Comparison of ENCODE assay signal across 12 cellular contexts in the genomic region with DNA sequence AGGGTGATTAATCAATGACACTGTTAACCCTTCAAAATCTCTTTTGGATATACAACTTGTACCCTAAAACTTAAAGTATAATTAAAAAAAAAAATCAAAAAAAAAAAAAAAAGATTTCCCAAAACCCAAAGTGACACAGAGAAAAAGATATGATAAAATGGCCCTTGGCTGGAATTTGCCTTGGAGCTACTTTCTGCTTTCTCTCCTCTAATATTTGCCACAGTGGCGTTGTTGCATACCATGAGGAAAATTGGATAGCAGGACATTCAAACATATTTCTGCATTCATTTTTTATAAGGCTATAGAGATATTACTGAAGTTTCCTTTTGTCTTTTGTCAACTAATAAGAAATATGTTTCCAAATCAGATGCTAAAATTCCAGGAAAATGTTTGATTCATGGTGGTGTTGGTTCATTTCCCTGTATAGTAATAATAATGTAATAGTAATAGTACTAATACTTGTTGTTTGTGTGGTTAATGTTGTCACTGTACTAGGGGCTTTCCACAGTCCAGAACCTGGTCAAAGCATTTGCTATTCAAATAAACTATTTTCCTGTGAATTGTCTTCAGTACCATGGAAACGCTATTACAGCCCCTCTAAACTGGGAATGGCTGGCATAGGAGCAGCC.
DNase-seq lines count a peak whose midpoint lies in the region; ATAC-seq, FAIRE-seq and TF ChIP-seq lines count a peak whose summit lies in the region.
"Had no signal": no experiment of that assay in that cellular context is flagged by ENCODE, and none has a peak within 500 bp of the region (broad histone marks: within the 10 kb centered on the region; RNA-seq: fewer than 3 reads in every experiment).

No MANE protein-coding gene starts in this region.

- BruUV-seq in endothelial cell of umbilical vein (replicated peaks; lab: Mats Ljungman, UMichigan): TSS peak; percentile 70

- no peak overlapping the region for H2AFZ ChIP-seq in endothelial cell of umbilical vein (ENCODE audit: low read depth, low read length)

- no peak for DNase-seq in A549 (ENCODE audit: low read depth in 1 of 2, low spot score in 1 of 2)
- no peak for DNase-seq in endothelial cell of umbilical vein (ENCODE audit: low read depth, low spot score)
- DNase-seq in NOMO-1 (lab: John Stamatoyannopoulos, UW; ENCODE audit: unreplicated experiment in 2 of 2): no peak
- DNase-seq in activated CD4-positive, CD25-positive, alpha-beta regulatory T cell (lab: John Stamatoyannopoulos, UW): no peak
- DNase-seq in tibial artery: no peak
- DNase-seq in NCI-H2196 treated with DMSO at 0.1 percent for 48 hours (lab: John Stamatoyannopoulos, UW; ENCODE audit: unreplicated experiment): no peak
- DNase-seq: activated B cell treated with CpG ODN at 0.5 μM for 24 hours; effector memory CD8-positive, alpha-beta T cell; NCI-H1417 treated with DMSO at 0.1 percent for 48 hours; stimulated activated CD4-positive, alpha-beta T cell treated with anti-CD3 and anti-CD28 coated beads, Interleukin-4, amount 100 ng/mL, for 1 hour had no signal

- H3K9me3 ChIP-seq in A549 (no peaks in the 10 kb centered on the region), endothelial cell of umbilical vein (replicated peaks; ENCODE audit: control insufficient read depth, insufficient read depth, low read length) (no peaks in the 10 kb centered on the region), tibial artery (no peaks in the 10 kb centered on the region)

- H3K4me2 ChIP-seq in A549 (peak overlapping the region; percentile 72), endothelial cell of umbilical vein (ENCODE audit: insufficient read depth, low read length) (no peak overlapping the region)

- H3K36me3 ChIP-seq in endothelial cell of umbilical vein (ENCODE audit: control insufficient read depth in 2 of 2, extremely low read depth in 1 of 2, insufficient read depth in 2 of 2, low read length in 2 of 2): no peaks in the 10 kb centered on the region
- no peaks in the 10 kb centered on the region for H3K36me3 ChIP-seq in tibial artery

- H3K79me2 ChIP-seq in endothelial cell of umbilical vein (ENCODE audit: control insufficient read depth, insufficient read depth, low read length): no peaks in the 10 kb centered on the region

- WGBS in A549 (ENCODE audit: missing lambda C conversion rate): 15% methylated on average over 2 of the region's 2 CpGs

- H3K9me1 ChIP-seq in endothelial cell of umbilical vein (replicated peaks; ENCODE audit: control insufficient read depth, extremely low read depth, insufficient read depth, low read length): no peaks in the 10 kb centered on the region

- no peaks in the 10 kb centered on the region for H4K20me1 ChIP-seq in endothelial cell of umbilical vein (replicated peaks; ENCODE audit: control insufficient read depth, extremely low read depth, insufficient read depth, low read length)

- TF ChIP-seq POLR2A in A549 (IDR thresholded peaks at IDR 0.05; ENCODE audit: low read length): no peak
- TF ChIP-seq POLR2A in endothelial cell of umbilical vein (IDR thresholded peaks at IDR 0.05; ENCODE audit: low read depth, low read length): no peak

- TF ChIP-seq EP300 in A549 (IDR thresholded peaks at IDR 0.05): no peak

- H3K4me1 ChIP-seq in A549 (peaks cover 36% of the 10 kb centered on the region), endothelial cell of umbilical vein (ENCODE audit: control insufficient read depth, extremely low read depth, insufficient read depth, low read length) (peaks cover 34% of the 10 kb centered on the region), tibial artery (peaks cover 0 to 3% (median 0%) of the 10 kb centered on the region in 4 donors)

- peak overlapping the region; percentile 80 for H3K9ac ChIP-seq in endothelial cell of umbilical vein (replicated peaks; ENCODE audit: extremely low read depth, insufficient read depth, low read length)

- FAIRE-seq in A549 (lab: Jason Lieb, UNC) (no peak), endothelial cell of umbilical vein (lab: Jason Lieb, UNC) (no peak)

- CTCF ChIA-PET in A549 (lab: Yijun Ruan, JAX) (interaction anchor here (0.7 to 1.9 kb wide), 3 partner anchors 32 to 441 kb away, joined by 4 to 5 read pairs (median 4); a partner anchor contains a TSS), endothelial cell of umbilical vein (lab: Charles Lee) (interaction anchor here (0.7 to 2.4 kb wide), 6 partner anchors 9 to 618 kb away, joined by 3 to 7 read pairs (median 5); no protein-coding TSS in a partner anchor)

- H3K27ac ChIP-seq in A549 (peak overlapping the region; percentile 85 to 87), endothelial cell of umbilical vein (ENCODE audit: insufficient read depth, low read depth, low read length) (peak overlapping the region; percentile 96), tibial artery (no peak overlapping the region)

- no peak for TF ChIP-seq CTCF in A549 (IDR thresholded peaks at IDR 0.05)
- no peak for TF ChIP-seq CTCF in endothelial cell of umbilical vein (IDR thresholded peaks at IDR 0.05; ENCODE audit: extremely low read depth in 1 of 2, insufficient read depth in 1 of 2, low read depth in 1 of 2, low read length in 2 of 2)
- no peak for TF ChIP-seq CTCF in tibial artery (IDR thresholded peaks at IDR 0.05)

- H3K4me3 ChIP-seq in A549 (no peak overlapping the region), endothelial cell of umbilical vein (replicated peaks in 1 of 3; ENCODE audit: insufficient read depth in 1 of 3, low read depth in 1 of 3, low read length in 3 of 3) (no peak overlapping the region), tibial artery (no peak overlapping the region)

- TF ChIP-seq RAD21 in A549 (conservative IDR thresholded peaks at IDR 0.05 in 1 of 2, IDR thresholded peaks at IDR 0.05 in 1 of 2): no peak

- dilution Hi-C loops in endothelial cell of umbilical vein (cut with MboI; ENCODE audit: extremely low pct_ligation_motif_present, low sequenced_read_pairs): loop anchor here (10.0 to 25.0 kb wide), 2 partner anchors 245 to 302 kb away; no protein-coding TSS in a partner anchor

- intact Hi-C loops in endothelial cell of umbilical vein (cut with micrococcal nuclease): loop anchor here (1.0 kb wide), 12 partner anchors 11 to 441 kb away; no protein-coding TSS in a partner anchor
- intact Hi-C loops in tibial artery (cut with DNase I; ENCODE audit: low total_unique reads): no loop called here

- POLR2A ChIA-PET in A549 (lab: Yijun Ruan, JAX): interaction anchor here (0.6 to 1.0 kb wide), 2 partner anchors 11 to 49 kb away, joined by 3 to 4 read pairs; no protein-coding TSS in a partner anchor
- POLR2A ChIA-PET in endothelial cell of umbilical vein (lab: Charles Lee): interaction anchor here (0.6 to 3.2 kb wide), 9 partner anchors 9 to 445 kb away, joined by 3 to 21 read pairs (median 4); a partner anchor contains a TSS

- ATAC-seq in A549 (no peak; a peak in 2 of 6 replicates), GM18907 (IDR thresholded peaks at IDR 0.05; ENCODE audit: unreplicated experiment) (peak; percentile 55), HG03432 (IDR thresholded peaks at IDR 0.05; ENCODE audit: unreplicated experiment) (peak; percentile 39)
- ATAC-seq: effector memory CD8-positive, alpha-beta T cell had no signal

- no peaks in the 10 kb centered on the region for H3K27me3 ChIP-seq in endothelial cell of umbilical vein (ENCODE audit: control insufficient read depth in 2 of 2, insufficient read depth in 2 of 2, low read length in 2 of 2)
- H3K27me3 ChIP-seq in tibial artery: no peaks in the 10 kb centered on the region

TF ChIP-seq in A549, 52 proteins besides CTCF, POLR2A, EP300 and RAD21:
- TF ChIP-seq, protein P1, sequence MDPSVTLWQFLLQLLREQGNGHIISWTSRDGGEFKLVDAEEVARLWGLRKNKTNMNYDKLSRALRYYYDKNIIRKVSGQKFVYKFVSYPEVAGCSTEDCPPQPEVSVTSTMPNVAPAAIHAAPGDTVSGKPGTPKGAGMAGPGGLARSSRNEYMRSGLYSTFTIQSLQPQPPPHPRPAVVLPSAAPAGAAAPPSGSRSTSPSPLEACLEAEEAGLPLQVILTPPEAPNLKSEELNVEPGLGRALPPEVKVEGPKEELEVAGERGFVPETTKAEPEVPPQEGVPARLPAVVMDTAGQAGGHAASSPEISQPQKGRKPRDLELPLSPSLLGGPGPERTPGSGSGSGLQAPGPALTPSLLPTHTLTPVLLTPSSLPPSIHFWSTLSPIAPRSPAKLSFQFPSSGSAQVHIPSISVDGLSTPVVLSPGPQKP (IDR thresholded peaks at IDR 0.05; ENCODE audit: low read depth, low read length): no peak
- no peak for TF ChIP-seq ZSCAN20 (CRISPR knock-in tag; IDR thresholded peaks at IDR 0.05)
- no peak for TF ChIP-seq BHLHE40 (IDR thresholded peaks at IDR 0.05; ENCODE audit: low read depth, low read length)
- TF ChIP-seq CHD4 (IDR thresholded peaks at IDR 0.05; ENCODE audit: borderline replicate concordance): no peak

TF ChIP-seq in endothelial cell of umbilical vein, 7 proteins besides CTCF, POLR2A, EP300 and RAD21:
- TF ChIP-seq EZH2 (IDR thresholded peaks at IDR 0.05; ENCODE audit: borderline replicate concordance, low read depth, low read length, severe bottlenecking) (no peak), MYC (IDR thresholded peaks at IDR 0.05; ENCODE audit: low read depth, low read length) (no peak), FOS (IDR thresholded peaks at IDR 0.05; ENCODE audit: borderline replicate concordance, insufficient read depth, low read length) (no peak), JUN (IDR thresholded peaks at IDR 0.05; ENCODE audit: borderline replicate concordance, insufficient read depth, insufficient read length, low read depth) (no peak), POLR2AphosphoS5 (IDR thresholded peaks at IDR 0.05; ENCODE audit: insufficient read depth, low read depth, low read length) (no peak), GATA2 (IDR thresholded peaks at IDR 0.05; ENCODE audit: insufficient read depth, insufficient read length, low read depth, low read length) (no peak)
- TF ChIP-seq, protein P2, sequence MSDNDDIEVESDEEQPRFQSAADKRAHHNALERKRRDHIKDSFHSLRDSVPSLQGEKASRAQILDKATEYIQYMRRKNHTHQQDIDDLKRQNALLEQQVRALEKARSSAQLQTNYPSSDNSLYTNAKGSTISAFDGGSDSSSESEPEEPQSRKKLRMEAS (IDR thresholded peaks at IDR 0.05; ENCODE audit: insufficient read depth, insufficient read length): no peak

Comparison
In these comparisons a context has a peak if more than half of its experiments do, and no peak if none do; other contexts are left out.
1. ATAC-seq: peak in GM18907 (single experiment) and HG03432 (single experiment); none in A549 (0 of 2).
2. H3K27ac ChIP-seq: peak in A549 (2 of 2) and endothelial cell of umbilical vein (single experiment); none in tibial artery (0 of 2).